8 cellular contexts compared by ENCODE assay signal in genomic region chr2:111570300-111571103, GRCh38.
DNase-seq lines count a peak whose midpoint lies in the region; ATAC-seq, FAIRE-seq and TF ChIP-seq lines count a peak whose summit lies in the region.
"Not testable (repeated sequence)": the region's sequence is repeated elsewhere in the genome, so short reads cannot be mapped to it uniquely, and the experiment has no call there.

No MANE protein-coding gene starts in this region.

- POLR2A ChIA-PET in K562 (lab: Yijun Ruan, JAX): not testable (repeated sequence)

- H3K79me2 ChIP-seq in K562 (ENCODE audit: control insufficient read depth, insufficient read depth, low read length): not testable (repeated sequence)

- not testable (repeated sequence) for TF ChIP-seq POLR2A in GM18505 (IDR thresholded peaks at IDR 0.05; ENCODE audit: borderline replicate concordance, extremely low read depth, insufficient read depth, insufficient read length); K562 (conservative IDR thresholded peaks at IDR 0.05); right lobe of liver (IDR thresholded peaks at IDR 0.05)

- not testable (repeated sequence) for H3K4me1 ChIP-seq in K562 (replicated peaks in 1 of 2; ENCODE audit: control insufficient read depth in 2 of 2, insufficient read depth in 2 of 2, low read length in 2 of 2); right lobe of liver; aorta (ENCODE audit: control insufficient read depth in 1 of 2, insufficient read depth in 2 of 2, low read length in 2 of 2)

- H3K9ac ChIP-seq in K562 (ENCODE audit: insufficient read depth in 1 of 2, low read depth in 2 of 2, low read length in 2 of 2): not testable (repeated sequence)

- not testable (repeated sequence) for H3K4me3 ChIP-seq in K562; right lobe of liver; aorta (ENCODE audit: low read length in 2 of 2)

- peak; percentile 80 for ATAC-seq in GM18505 (IDR thresholded peaks at IDR 0.05; ENCODE audit: unreplicated experiment)
- peak; percentile 95 for ATAC-seq in GM21529 (IDR thresholded peaks at IDR 0.05; ENCODE audit: unreplicated experiment)
- ATAC-seq in HG03060 (IDR thresholded peaks at IDR 0.05; ENCODE audit: low read depth, unreplicated experiment): peak; percentile 65
- peak; percentile 82 for ATAC-seq in K562
- ATAC-seq in right lobe of liver: peak; percentile 46 to 59 (median 51)
- peak; percentile 59 for ATAC-seq in aorta (ENCODE audit: low FRiP score)

- peak; percentile 77 for FAIRE-seq in K562 (lab: Jason Lieb, UNC)

- intact Hi-C loops in K562 (cut with micrococcal nuclease); right lobe of liver (cut with DNase I); aorta (cut with DNase I): not testable (repeated sequence)

- in situ Hi-C loops in K562 (cut with MboI): not testable (repeated sequence)

- DNase-seq in M059J (ENCODE audit: low read depth) (peak; percentile 31), K562 (ENCODE audit: extremely low read depth in 1 of 4, low spot score in 3 of 4) (peak in 2 of 4 experiments; percentile 7 to 47)
- peak; percentile 18 to 26 for DNase-seq in activated CD4-positive, alpha-beta T cell treated with anti-CD3 and anti-CD28 coated beads, Interleukin-2, amount 50 U/mL, for 48 hours
- DNase-seq in right lobe of liver, aorta: not testable (repeated sequence)

- CTCF ChIA-PET in K562 (lab: Yijun Ruan, JAX; ENCODE audit: low intra/inter-chr PET ratio): not testable (repeated sequence)

- H3K36me3 ChIP-seq in K562 (ENCODE audit: control insufficient read depth, insufficient read depth, low read length); right lobe of liver; aorta (ENCODE audit: control insufficient read depth in 1 of 2, insufficient read depth in 2 of 2, low read length in 1 of 2): not testable (repeated sequence)

- H3K9me3 ChIP-seq in K562 (replicated peaks; ENCODE audit: control insufficient read depth, insufficient read depth, low read depth, low read length); right lobe of liver; aorta (ENCODE audit: control insufficient read depth, low read length): not testable (repeated sequence)

- TF ChIP-seq RAD21 in K562 (CRISPR knock-in tag; conservative IDR thresholded peaks at IDR 0.05 in 1 of 2, IDR thresholded peaks at IDR 0.05 in 1 of 2): not testable (repeated sequence)

- H3K4me2 ChIP-seq in K562 (ENCODE audit: insufficient read depth, low read length): peak overlapping the region; percentile 5; the same call in 1 of the 2 replicates

- not testable (repeated sequence) for H3K9me1 ChIP-seq in K562 (ENCODE audit: control insufficient read depth, insufficient read depth, low read length)

- not testable (repeated sequence) for TF ChIP-seq CTCF in K562 (IDR thresholded peaks at IDR 0.05 in 2 of 3, conservative IDR thresholded peaks at IDR 0.05 in 1 of 3; ENCODE audit: insufficient read depth in 2 of 3, low read depth in 1 of 3, low read length in 3 of 3); right lobe of liver (IDR thresholded peaks at IDR 0.05)

- H3K27me3 ChIP-seq in K562 (ENCODE audit: control insufficient read depth in 2 of 2, insufficient read depth in 2 of 2, low read length in 2 of 2); right lobe of liver; aorta (ENCODE audit: control insufficient read depth in 1 of 2, insufficient read depth in 2 of 2, low read length in 1 of 2): not testable (repeated sequence)

- 6% methylated on average over 6 of the region's 8 CpGs for WGBS in K562 (ENCODE audit: insufficient coverage, low coverage, missing lambda C conversion rate)
- 44% methylated on average over 7 of the region's 8 CpGs for WGBS in right lobe of liver (ENCODE audit: insufficient coverage, low coverage, low lambda C conversion rate, missing lambda C conversion rate)
- WGBS in aorta, 2 donors: 56% methylated on average over 5 to 6 of the region's 8 CpGs

- H3K27ac ChIP-seq in K562 (ENCODE audit: extremely low read depth, low read depth, low read length); right lobe of liver; aorta (ENCODE audit: low read depth in 1 of 2, low read length in 2 of 2): not testable (repeated sequence)

- H4K20me1 ChIP-seq in K562 (replicated peaks; ENCODE audit: control insufficient read depth, insufficient read depth, low read length): not testable (repeated sequence)

- BruUV-seq in K562 (replicated peaks; lab: Mats Ljungman, UMichigan): not testable (repeated sequence)

- H2AFZ ChIP-seq in K562 (ENCODE audit: low read depth, low read length): not testable (repeated sequence)

- TF ChIP-seq EP300 in K562 (IDR thresholded peaks at IDR 0.05; ENCODE audit: low read length): not testable (repeated sequence)

TF ChIP-seq in K562, 482 proteins besides CTCF, POLR2A, EP300 and RAD21:
- TF ChIP-seq SOX6 (IDR thresholded peaks at IDR 0.05) (peak; percentile 76), KDM1A (IDR thresholded peaks at IDR 0.05) (peak; percentile 70 to 77), RCOR1 (IDR thresholded peaks at IDR 0.05; ENCODE audit: borderline replicate concordance in 1 of 2, low read depth in 2 of 2, low read length in 2 of 2) (peak in 1 of 2 experiments; percentile 79; a peak in 2 of 4 replicates), NCOR1 (IDR thresholded peaks at IDR 0.05) (peak; percentile 81), DPF2 (IDR thresholded peaks at IDR 0.05) (0 out of 2 replicates have a peak, but pooled peaks have one; percentile 18), SMARCA4 (IDR thresholded peaks at IDR 0.05) (peak; percentile 36; the same call in 1 of the 2 replicates), TCF3 (CRISPR knock-in tag; IDR thresholded peaks at IDR 0.05) (peak; percentile 73), HDAC1 (IDR thresholded peaks at IDR 0.05) (peak in 1 of 2 experiments; percentile 53; a peak in 2 of 4 replicates), HDAC2 (IDR thresholded peaks at IDR 0.05) (peak; percentile 66; the same call in 1 of the 2 replicates), TEAD4 (IDR thresholded peaks at IDR 0.05; ENCODE audit: low read length) (peak; percentile 32; the same call in 1 of the 2 replicates), CBFA2T2 (conservative IDR thresholded peaks at IDR 0.05) (peak; percentile 66), ARID1B (IDR thresholded peaks at IDR 0.05) (peak; percentile 81), MEIS2 (IDR thresholded peaks at IDR 0.05; ENCODE audit: partially characterized antibody) (peak; percentile 16), TAL1 (IDR thresholded peaks at IDR 0.05) (peak; percentile 78), TRIM24 (IDR thresholded peaks at IDR 0.05) (peak in 1 of 2 experiments; percentile 42; a peak in 1 of 4 replicates), CBFA2T3 (IDR thresholded peaks at IDR 0.05) (peak; percentile 80), SMAD4 (CRISPR knock-in tag; conservative IDR thresholded peaks at IDR 0.05) (0 out of 2 replicates have a peak, but pooled peaks have one; percentile 22), MTA2 (IDR thresholded peaks at IDR 0.05; ENCODE audit: low read depth) (peak; percentile 63)
- not testable (repeated sequence) for TF ChIP-seq TEAD4 (CRISPR knock-in tag; IDR thresholded peaks at IDR 0.05; ENCODE audit: borderline replicate concordance)
